35 cellular contexts compared by ENCODE assay signal in genomic region chr9:124911766-124912165, GRCh38. TPM values are rescaled to one million over a fixed set of nuclear protein-coding genes. Genes with fewer than 3 reads are reported as not detected.
"Had no signal": no experiment of that assay in that cellular context is flagged by ENCODE, and none has a peak within 500 bp of the region (broad histone marks: within the 10 kb centered on the region; RNA-seq: fewer than 3 reads in every experiment).

No MANE protein-coding gene starts in this region.

- H3K4me3 ChIP-seq: colonic mucosa, esophagus squamous epithelium, gastrocnemius medialis, heart right ventricle, left lung, lower lobe of right lung, mucosa of descending colon had no signal

- H3K27ac Mint-ChIP-seq: dendritic cell treated with granulocyte-macrophage colony-stimulating factor and Interleukin-4, amounts not matched to agents 40 ng/mL and 50 ng/mL, for 4 days; mesothelial cell of epicardium had no signal

- H3K27me3 ChIP-seq: colonic mucosa, esophagus squamous epithelium, gastrocnemius medialis, heart right ventricle, left lung had no signal

- H3K9me3 ChIP-seq: colonic mucosa, esophagus squamous epithelium, gastrocnemius medialis, heart right ventricle, left lung, lower lobe of right lung, mucosa of descending colon had no signal

- DNase-seq: colonic mucosa; cortex of kidney; effector CD8-positive, alpha-beta T cell; effector memory CD8-positive, alpha-beta T cell; endodermal cell; erythroblast; esophagus squamous epithelium; foreskin fibroblast; foreskin melanocyte; gastrocnemius medialis; glutamatergic neuron; head of caudate nucleus; heart right ventricle; hippocampal formation; left cardiac atrium; left lung; left ventricle myocardium superior; lower lobe of right lung; mesenchymal stem cell; mucosa of descending colon; naive B cell had no signal

- H3K36me3 ChIP-seq: colonic mucosa had no signal

- H3K4me3 Mint-ChIP-seq: dendritic cell treated with granulocyte-macrophage colony-stimulating factor and Interleukin-4, amounts not matched to agents 40 ng/mL and 50 ng/mL, for 4 days; effector memory CD8-positive, alpha-beta T cell; endodermal cell; mesothelial cell of epicardium; naive B cell had no signal

- ATAC-seq: effector memory CD8-positive, alpha-beta T cell; esophagus mucosa; gastrocnemius medialis; heart right ventricle; left cardiac atrium; left lung; left ventricle myocardium superior; lower lobe of right lung; mucosa of descending colon had no signal

- FAIRE-seq: endometrium, islet of Langerhans, keratinocyte had no signal

- H3K27ac ChIP-seq: colonic mucosa, epithelial cell of prostate, esophagus squamous epithelium, gastrocnemius medialis, heart right ventricle, left lung, lower lobe of right lung had no signal

- H3K4me1 ChIP-seq: colonic mucosa, esophagus squamous epithelium, heart right ventricle, left lung, lower lobe of right lung had no signal

- H3K4me1 Mint-ChIP-seq: endodermal cell, naive B cell had no signal

- H3K9me3 Mint-ChIP-seq: dendritic cell treated with granulocyte-macrophage colony-stimulating factor and Interleukin-4, amounts not matched to agents 40 ng/mL and 50 ng/mL, for 4 days; effector memory CD8-positive, alpha-beta T cell; endodermal cell; mesothelial cell of epicardium; naive B cell had no signal

- H3K27me3 Mint-ChIP-seq: dendritic cell treated with granulocyte-macrophage colony-stimulating factor and Interleukin-4, amounts not matched to agents 40 ng/mL and 50 ng/mL, for 4 days; effector memory CD8-positive, alpha-beta T cell; naive B cell had no signal

RNA-seq across cellular contexts. Expression of gene WDR38, which starts 58.5 kb away (rescaled TPM):
- total RNA-seq: colonic mucosa, dermis microvascular lymphatic vessel endothelial cell, endodermal cell, esophagus mucosa, esophagus squamous epithelium, gastrocnemius medialis, glomerular endothelial cell, kidney epithelial cell, left cardiac atrium, left ventricle myocardium superior, lower leg skin, lung microvascular endothelial cell, mesenteric fat pad, mesothelial cell of epicardium, mucosa of descending colon, myocyte had no signal
- polyA plus RNA-seq: keratinocyte had no signal
